ENCODE assay signal across 8 cellular contexts in the genomic region with DNA sequence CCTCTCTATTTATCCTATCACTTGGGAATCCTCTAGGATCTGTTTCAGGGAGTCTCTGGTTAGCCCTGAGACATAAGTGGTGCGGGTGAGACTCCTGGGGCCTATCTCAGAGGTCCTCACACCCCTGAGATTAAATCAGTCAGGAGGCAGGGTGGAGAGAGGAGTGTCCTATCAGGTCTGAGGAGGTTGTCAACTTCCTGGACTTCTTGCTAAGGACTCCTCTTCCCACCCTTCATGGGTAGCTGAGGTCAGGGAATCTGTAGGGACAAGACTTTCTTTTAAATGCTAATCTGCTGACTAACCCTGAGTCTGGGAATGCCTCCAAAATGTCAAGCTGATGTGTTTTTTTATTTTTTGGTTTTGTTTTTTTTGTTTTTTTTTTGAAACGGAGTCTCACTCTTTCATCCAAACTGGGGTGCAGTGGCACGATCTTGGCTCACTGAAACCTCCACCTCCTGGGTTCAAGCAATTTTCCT. TPM values are rescaled to one million over a fixed set of nuclear protein-coding genes. Genes with fewer than 3 reads are reported as not detected.
A peak's percentile ranks its signal among the peaks of the same experiment; 100 is the strongest.
DNase-seq lines count a peak whose midpoint lies in the region; ATAC-seq and TF ChIP-seq lines count a peak whose summit lies in the region.

No MANE protein-coding gene starts in this region.

- no peak overlapping the region for H2AFZ ChIP-seq in H9 (ENCODE audit: low read length)

- no peak overlapping the region for H2BK120ac ChIP-seq in H9 (ENCODE audit: low read depth, low read length, poor library complexity, severe bottlenecking)

- H3K4me3 Mint-ChIP-seq in H9 = no peak overlapping the region; a peak in 2 of 5 replicates
- no peak overlapping the region for H3K4me3 Mint-ChIP-seq in activated naive CD8-positive, alpha-beta T cell treated with anti-CD3 and anti-CD28 coated beads for 36 hours

- no peaks in the 10 kb centered on the region for H3K23me2 ChIP-seq in H9 (ENCODE audit: insufficient read length, low read depth, low read length, poor library complexity, severe bottlenecking)

- H3K79me1 ChIP-seq in H9 (ENCODE audit: insufficient read depth, low read depth, low read length, poor library complexity, severe bottlenecking) = peaks cover 4% of the 10 kb centered on the region

- H3K23ac ChIP-seq in H9 (ENCODE audit: insufficient read length, low read depth, low read length) = no peak overlapping the region

- H2AK5ac ChIP-seq in H9 (ENCODE audit: insufficient read length, low read length) = no peak overlapping the region

- H3K9me3 Mint-ChIP-seq in H9 = no peaks in the 10 kb centered on the region
- no peaks in the 10 kb centered on the region for H3K9me3 Mint-ChIP-seq in activated naive CD8-positive, alpha-beta T cell treated with anti-CD3 and anti-CD28 coated beads for 36 hours

- H3K4me2 ChIP-seq in H9 (ENCODE audit: insufficient read depth, insufficient read length, low read length) (no peak overlapping the region), skeletal muscle satellite cell (ENCODE audit: low read length) (peak overlapping the region; percentile 55)

- H3K79me2 ChIP-seq in H9 (ENCODE audit: insufficient read depth, low read length) = no peaks in the 10 kb centered on the region; the same call in 1 of the 2 replicates

- no peak overlapping the region for H3T11ph ChIP-seq in H9 (ENCODE audit: low read length)

- DNase-seq in H9 (no peak), cardiac muscle cell (ENCODE audit: low read depth in 1 of 2, low spot score in 1 of 2) (peak in 1 of 2 donors; percentile 92), NCI-H128 (lab: John Stamatoyannopoulos, UW; ENCODE audit: unreplicated experiment) (no peak), OCI-M2 (lab: John Stamatoyannopoulos, UW; ENCODE audit: unreplicated experiment) (no peak)
- DNase-seq in activated naive CD8-positive, alpha-beta T cell treated with anti-CD3 and anti-CD28 coated beads for 36 hours = no peak
- no peak for DNase-seq in activated CD4-positive, alpha-beta T cell treated with anti-CD3 and anti-CD28 coated beads for 48 hours

- peaks cover 30 to 41% of the 10 kb centered on the region in 2 experiments for H3K4me1 Mint-ChIP-seq in H9
- H3K4me1 Mint-ChIP-seq in activated naive CD8-positive, alpha-beta T cell treated with anti-CD3 and anti-CD28 coated beads for 36 hours = peaks cover 34% of the 10 kb centered on the region

- no peak overlapping the region for H3K18ac ChIP-seq in H9 (ENCODE audit: insufficient read length, low read depth, low read length)

- TF ChIP-seq CTCF in H9 (conservative IDR thresholded peaks at IDR 0.05) (no peak), cardiac muscle cell (IDR thresholded peaks at IDR 0.05; ENCODE audit: low read depth, low read length) (no peak)

- H4K5ac ChIP-seq in H9 (ENCODE audit: insufficient read length, low read depth, low read length) = no peak overlapping the region

- H3K27me3 Mint-ChIP-seq in H9 (ENCODE audit: low read depth) = peaks cover 3% of the 10 kb centered on the region
- H3K27me3 Mint-ChIP-seq in activated naive CD8-positive, alpha-beta T cell treated with anti-CD3 and anti-CD28 coated beads for 36 hours = no peaks in the 10 kb centered on the region

- H3K4me3 ChIP-seq in cardiac muscle cell (no peak overlapping the region), skeletal muscle satellite cell (ENCODE audit: low read length) (peak overlapping the region; percentile 29)

- H2BK15ac ChIP-seq in H9 (ENCODE audit: low read depth, low read length) = no peak overlapping the region

- no peaks in the 10 kb centered on the region for H4K20me1 ChIP-seq in H9 (ENCODE audit: control insufficient read depth, insufficient read depth, insufficient read length)

- H3K9me3 ChIP-seq in H9 (ENCODE audit: control insufficient read depth, low read depth, low read length) (no peaks in the 10 kb centered on the region), cardiac muscle cell (ENCODE audit: low read depth) (no peaks in the 10 kb centered on the region), skeletal muscle satellite cell (replicated peaks; ENCODE audit: low read length) (no peaks in the 10 kb centered on the region)

- H4K8ac ChIP-seq in H9 (replicated peaks; ENCODE audit: insufficient read length, low read depth, low read length) = no peak overlapping the region

- H3K36me3 ChIP-seq in cardiac muscle cell = no peaks in the 10 kb centered on the region
- peaks cover 7% of the 10 kb centered on the region for H3K36me3 ChIP-seq in skeletal muscle satellite cell (ENCODE audit: insufficient read depth, low read length)

- no peak overlapping the region for H4K91ac ChIP-seq in H9 (ENCODE audit: insufficient read length, low read depth, low read length)

- H3K4ac ChIP-seq in H9 (ENCODE audit: low read depth, low read length) = no peak overlapping the region

- no peak overlapping the region for H3K14ac ChIP-seq in H9 (ENCODE audit: insufficient read depth, low read length)

- H2BK20ac ChIP-seq in H9 (ENCODE audit: low read depth, low read length, poor library complexity, severe bottlenecking) = no peak overlapping the region

- no peak overlapping the region for H2BK5ac ChIP-seq in H9 (ENCODE audit: insufficient read length, low read length)

- H3K27ac Mint-ChIP-seq in H9 = peak overlapping the region in 2 of 3 experiments; percentile 73 to 77; a peak in 3 of 7 replicates
- H3K27ac Mint-ChIP-seq in activated naive CD8-positive, alpha-beta T cell treated with anti-CD3 and anti-CD28 coated beads for 36 hours = peak overlapping the region; percentile 48

- H3K4me1 ChIP-seq in H9 (ENCODE audit: insufficient read depth, low read length) (peaks cover 9% of the 10 kb centered on the region; the same call in 1 of the 2 replicates), cardiac muscle cell (ENCODE audit: low read depth) (peaks cover 32% of the 10 kb centered on the region), skeletal muscle satellite cell (ENCODE audit: control insufficient read depth, insufficient read depth, low read length) (peaks cover 55% of the 10 kb centered on the region)

- peaks cover 0 to 5% (median 0%) of the 10 kb centered on the region in 3 experiments; a peak in 4 of 7 replicates for H3K36me3 Mint-ChIP-seq in H9 (ENCODE audit: insufficient read depth in 1 of 3, low read depth in 3 of 3)
- peaks cover 24% of the 10 kb centered on the region for H3K36me3 Mint-ChIP-seq in activated naive CD8-positive, alpha-beta T cell treated with anti-CD3 and anti-CD28 coated beads for 36 hours

- no peak overlapping the region for H3K56ac ChIP-seq in H9 (ENCODE audit: insufficient read length, low read depth, low read length)

- H3K9ac ChIP-seq in H9 (ENCODE audit: extremely low read depth, insufficient read length, low read length) (no peak overlapping the region), skeletal muscle satellite cell (ENCODE audit: low read depth, low read length) (peak overlapping the region; percentile 32)

- no CpG with 5 or more reads among the region's 3 CpGs for WGBS in H9 (ENCODE audit: extremely low coverage, insufficient read length, low lambda C conversion rate)

- ATAC-seq in GM19455 (IDR thresholded peaks at IDR 0.05; ENCODE audit: unreplicated experiment) = no peak

- H2BK12ac ChIP-seq in H9 (ENCODE audit: insufficient read length, low read depth, low read length) = no peak overlapping the region

- H3K27ac ChIP-seq in H9 (ENCODE audit: insufficient read length, low read depth, low read length) = no peak overlapping the region
- peak overlapping the region; percentile 70 for H3K27ac ChIP-seq in cardiac muscle cell

- no peaks in the 10 kb centered on the region for H3K27me3 ChIP-seq in H9 (ENCODE audit: insufficient read depth, low read length)
- H3K27me3 ChIP-seq in cardiac muscle cell = no peaks in the 10 kb centered on the region
- H3K27me3 ChIP-seq in skeletal muscle satellite cell (ENCODE audit: control insufficient read depth, insufficient read depth, low read length) = no peaks in the 10 kb centered on the region

RNA-seq across cellular contexts. Expression of gene ARMC5, which starts 6.6 kb away (rescaled TPM):
- total RNA-seq in H9 (2021) (18.5 and 18.7 TPM in 2 replicates), cardiac muscle cell (19.7 and 21.7 TPM in 2 replicates)
- total RNA-seq in activated naive CD8-positive, alpha-beta T cell treated with anti-CD3 and anti-CD28 coated beads for 36 hours = 10 to 100 TPM; 13.7 to 14.3 TPM
- polyA plus RNA-seq in cardiac muscle cell = 26.0 and 28.7 TPM in 2 replicates
- total RNA-seq in skeletal muscle satellite cell (2012; rRNA removed) = 8.9 and 10.7 TPM in 2 replicates

RNA-seq across cellular contexts. Expression of gene ZNF843, which starts 10.1 kb away (rescaled TPM):
- total RNA-seq in H9 (2021) = 0.22 and 0.37 TPM in 2 replicates
- under 1 TPM in 1 of 2 experiments, not detected in 1; 0.12 TPM for total RNA-seq in activated naive CD8-positive, alpha-beta T cell treated with anti-CD3 and anti-CD28 coated beads for 36 hours
- 10.3 and 14.0 TPM in 2 replicates for total RNA-seq in cardiac muscle cell
- polyA plus RNA-seq in cardiac muscle cell = 4.1 and 4.3 TPM in 2 replicates
- 0.51 and 0.66 TPM in 2 replicates for total RNA-seq in skeletal muscle satellite cell (2012; rRNA removed)

RNA-seq across cellular contexts. Expression of gene TGFB1I1, which starts 19.3 kb away (rescaled TPM):
- total RNA-seq in H9 (2021) (15.4 and 15.5 TPM in 2 replicates), cardiac muscle cell (39.1 and 42.4 TPM in 2 replicates)
- under 1 TPM; 0.32 to 0.49 TPM for total RNA-seq in activated naive CD8-positive, alpha-beta T cell treated with anti-CD3 and anti-CD28 coated beads for 36 hours
- polyA plus RNA-seq in cardiac muscle cell = 54.0 and 55.8 TPM in 2 replicates
- total RNA-seq in skeletal muscle satellite cell (2012; rRNA removed) = 24.3 and 34.5 TPM in 2 replicates

RNA-seq across cellular contexts. Expression of gene COX6A2, which starts 24.5 kb away (rescaled TPM):
- total RNA-seq in H9 (2021) (not detected in 2 replicates), cardiac muscle cell (40.7 and 69.7 TPM in 2 replicates)
- not detected for total RNA-seq in activated naive CD8-positive, alpha-beta T cell treated with anti-CD3 and anti-CD28 coated beads for 36 hours
- polyA plus RNA-seq in cardiac muscle cell = 166 and 187 TPM in 2 replicates
- total RNA-seq in skeletal muscle satellite cell (2012; rRNA removed) = 2.6 TPM in 1 of 2 replicates, not detected in the other

RNA-seq across cellular contexts. Expression of gene SLC5A2, which starts 30.3 kb away (rescaled TPM):
- 0.52 and 1.3 TPM in 2 replicates for total RNA-seq in H9 (2021)
- total RNA-seq in activated naive CD8-positive, alpha-beta T cell treated with anti-CD3 and anti-CD28 coated beads for 36 hours = under 1 TPM in 1 of 2 experiments, not detected in 1; 0.08 TPM
- 0.36 TPM in 1 of 2 replicates, not detected in the other for total RNA-seq in cardiac muscle cell
- 3.4 and 4.9 TPM in 2 replicates for polyA plus RNA-seq in cardiac muscle cell
- not detected in 2 replicates for total RNA-seq in skeletal muscle satellite cell (2012; rRNA removed)

Comparison
In these comparisons a context has a peak if more than half of its experiments do, and no peak if none do; other contexts are left out.
1. RNA of gene TGFB1I1, which starts 19.3 kb away (total RNA-seq): 39.1 to 42.4 TPM in cardiac muscle cell and 15.4 to 15.5 TPM in H9; 0.32 to 0.49 TPM in activated naive CD8-positive, alpha-beta T cell treated with anti-CD3 and anti-CD28 coated beads for 36 hours; every median in the first group is over 10 times any median in the second.